In the genomic region with DNA sequence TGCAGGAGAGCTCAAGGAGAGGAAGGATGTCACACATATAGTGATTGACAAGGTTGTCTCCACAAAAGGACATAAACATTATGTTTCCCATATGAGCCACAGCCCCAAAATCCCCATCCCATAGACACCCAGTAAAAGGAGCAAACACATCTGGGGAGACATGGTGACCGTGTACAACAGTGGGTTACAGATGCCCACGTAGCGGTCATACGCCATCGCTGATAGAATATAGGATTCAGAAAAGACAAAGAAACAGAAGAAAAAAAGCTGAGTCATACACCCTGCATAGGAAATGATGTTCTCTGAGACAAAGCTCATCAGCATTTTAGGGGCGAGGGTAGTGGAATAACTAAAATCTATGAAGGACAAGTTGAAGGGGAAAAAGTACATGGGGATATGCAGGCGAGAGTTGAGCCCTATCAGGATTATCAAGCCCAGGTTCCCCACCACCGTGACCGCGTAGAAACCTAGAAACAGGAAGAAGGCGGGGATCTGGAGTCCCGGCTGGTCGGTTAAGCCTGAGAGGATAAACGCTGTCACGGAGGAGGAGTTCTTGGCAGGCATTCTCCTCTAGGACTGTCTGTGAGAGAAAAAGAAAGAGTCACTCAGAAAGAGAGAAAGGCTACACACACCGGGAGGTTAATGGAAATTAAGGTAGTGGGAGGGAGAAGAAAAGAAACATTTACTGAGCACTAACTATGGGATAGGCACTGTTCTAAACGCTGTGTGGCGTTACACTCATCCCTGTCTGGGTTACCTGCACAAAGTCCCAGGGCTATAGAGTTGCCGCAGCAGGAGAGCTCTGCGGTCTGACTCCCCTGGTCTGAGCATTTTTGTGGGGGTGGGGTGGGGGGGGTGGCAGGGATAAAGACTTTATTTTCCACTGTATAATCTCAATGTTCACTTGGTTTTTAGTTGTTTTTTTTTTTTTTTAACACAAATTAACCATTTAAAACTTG, we compare ENCODE assay signal across 1 cellular context.
TF ChIP-seq lines count a peak whose summit lies in the region.

No MANE protein-coding gene starts in this region.

TF ChIP-seq in K562, 482 proteins besides CTCF, POLR2A, EP300 and RAD21 (continued from another document and continues in another):
- TF ChIP-seq, protein P1, sequence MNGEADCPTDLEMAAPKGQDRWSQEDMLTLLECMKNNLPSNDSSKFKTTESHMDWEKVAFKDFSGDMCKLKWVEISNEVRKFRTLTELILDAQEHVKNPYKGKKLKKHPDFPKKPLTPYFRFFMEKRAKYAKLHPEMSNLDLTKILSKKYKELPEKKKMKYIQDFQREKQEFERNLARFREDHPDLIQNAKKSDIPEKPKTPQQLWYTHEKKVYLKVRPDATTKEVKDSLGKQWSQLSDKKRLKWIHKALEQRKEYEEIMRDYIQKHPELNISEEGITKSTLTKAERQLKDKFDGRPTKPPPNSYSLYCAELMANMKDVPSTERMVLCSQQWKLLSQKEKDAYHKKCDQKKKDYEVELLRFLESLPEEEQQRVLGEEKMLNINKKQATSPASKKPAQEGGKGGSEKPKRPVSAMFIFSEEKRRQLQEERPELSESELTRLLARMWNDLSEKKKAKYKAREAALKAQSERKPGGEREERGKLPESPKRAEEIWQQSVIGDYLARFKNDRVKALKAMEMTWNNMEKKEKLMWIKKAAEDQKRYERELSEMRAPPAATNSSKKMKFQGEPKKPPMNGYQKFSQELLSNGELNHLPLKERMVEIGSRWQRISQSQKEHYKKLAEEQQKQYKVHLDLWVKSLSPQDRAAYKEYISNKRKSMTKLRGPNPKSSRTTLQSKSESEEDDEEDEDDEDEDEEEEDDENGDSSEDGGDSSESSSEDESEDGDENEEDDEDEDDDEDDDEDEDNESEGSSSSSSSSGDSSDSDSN (IDR thresholded peaks at IDR 0.05; ENCODE audit: borderline replicate concordance in 1 of 2, low read depth in 2 of 2, low read length in 2 of 2): 0 out of 4 replicates have a peak, but pooled peaks of 1 of the 2 experiments have one; percentile 29
- TF ChIP-seq SMAD4 (CRISPR knock-in tag; conservative IDR thresholded peaks at IDR 0.05) (no peak; the same call in 1 of the 2 replicates), THAP7 (CRISPR knock-in tag; IDR thresholded peaks at IDR 0.05) (no peak), BRD4 (IDR thresholded peaks at IDR 0.05) (no peak), ZNF140 (CRISPR knock-in tag; IDR thresholded peaks at IDR 0.05) (no peak), NR2C1 (IDR thresholded peaks at IDR 0.05) (no peak), NR2C1 (tag; IDR thresholded peaks at IDR 0.05) (no peak), TBP (optimal IDR thresholded peaks at IDR 0.05; ENCODE audit: low read depth, low read length) (no peak), AFF1 (IDR thresholded peaks at IDR 0.05; ENCODE audit: low read depth in 1 of 2, partially characterized antibody in 2 of 2) (peak in 1 of 2 experiments; percentile 36), MTA3 (IDR thresholded peaks at IDR 0.05; ENCODE audit: borderline replicate concordance) (0 out of 2 replicates have a peak, but pooled peaks have one; percentile 32), DPF2 (IDR thresholded peaks at IDR 0.05) (peak; percentile 81), RCOR1 (IDR thresholded peaks at IDR 0.05; ENCODE audit: borderline replicate concordance in 1 of 2, low read depth in 2 of 2, low read length in 2 of 2) (0 out of 4 replicates have a peak, but pooled peaks of 1 of the 2 experiments have one; percentile 2), EP400 (IDR thresholded peaks at IDR 0.05) (peak; percentile 37), XRCC3 (IDR thresholded peaks at IDR 0.05) (no peak), YBX1 (IDR thresholded peaks at IDR 0.05) (no peak), HNRNPK (IDR thresholded peaks at IDR 0.05; ENCODE audit: low read depth, low read length, poor library complexity, severe bottlenecking) (no peak), SRF (CRISPR knock-in tag; IDR thresholded peaks at IDR 0.05) (no peak), DNMT1 (IDR thresholded peaks at IDR 0.05) (no peak), SNIP1 (IDR thresholded peaks at IDR 0.05; ENCODE audit: low read depth) (no peak), ZNF444 (CRISPR knock-in tag; IDR thresholded peaks at IDR 0.05) (no peak), ETV5 (CRISPR knock-in tag; IDR thresholded peaks at IDR 0.05; ENCODE audit: low read depth) (no peak), NFE2L1 (tag; IDR thresholded peaks at IDR 0.05; ENCODE audit: borderline replicate concordance, low read depth) (peak; percentile 98), AFF4 (CRISPR knock-in tag; IDR thresholded peaks at IDR 0.05) (no peak), ZNF134 (CRISPR knock-in tag; conservative IDR thresholded peaks at IDR 0.05) (no peak), HES1 (IDR thresholded peaks at IDR 0.05; ENCODE audit: low read depth) (no peak), PML (IDR thresholded peaks at IDR 0.05; ENCODE audit: low read length) (peak; percentile 34; the same call in 1 of the 2 replicates), ZNF23 (CRISPR knock-in tag; IDR thresholded peaks at IDR 0.05) (no peak), ZEB2 (IDR thresholded peaks at IDR 0.05) (no peak; the same call in 1 of the 2 replicates), ZNF512 (tag; IDR thresholded peaks at IDR 0.05) (no peak), PCBP2 (IDR thresholded peaks at IDR 0.05; ENCODE audit: low read depth, low read length, poor library complexity, severe bottlenecking) (no peak)
- TF ChIP-seq, protein P2, sequence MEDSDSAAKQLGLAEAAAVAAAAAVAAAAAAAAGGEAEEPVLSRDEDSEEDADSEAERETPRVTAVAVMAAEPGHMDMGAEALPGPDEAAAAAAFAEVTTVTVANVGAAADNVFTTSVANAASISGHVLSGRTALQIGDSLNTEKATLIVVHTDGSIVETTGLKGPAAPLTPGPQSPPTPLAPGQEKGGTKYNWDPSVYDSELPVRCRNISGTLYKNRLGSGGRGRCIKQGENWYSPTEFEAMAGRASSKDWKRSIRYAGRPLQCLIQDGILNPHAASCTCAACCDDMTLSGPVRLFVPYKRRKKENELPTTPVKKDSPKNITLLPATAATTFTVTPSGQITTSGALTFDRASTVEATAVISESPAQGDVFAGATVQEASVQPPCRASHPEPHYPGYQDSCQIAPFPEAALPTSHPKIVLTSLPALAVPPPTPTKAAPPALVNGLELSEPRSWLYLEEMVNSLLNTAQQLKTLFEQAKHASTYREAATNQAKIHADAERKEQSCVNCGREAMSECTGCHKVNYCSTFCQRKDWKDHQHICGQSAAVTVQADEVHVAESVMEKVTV (CRISPR knock-in tag; IDR thresholded peaks at IDR 0.05): 0 out of 2 replicates have a peak, but pooled peaks have one; percentile 8
- TF ChIP-seq, protein P3, sequence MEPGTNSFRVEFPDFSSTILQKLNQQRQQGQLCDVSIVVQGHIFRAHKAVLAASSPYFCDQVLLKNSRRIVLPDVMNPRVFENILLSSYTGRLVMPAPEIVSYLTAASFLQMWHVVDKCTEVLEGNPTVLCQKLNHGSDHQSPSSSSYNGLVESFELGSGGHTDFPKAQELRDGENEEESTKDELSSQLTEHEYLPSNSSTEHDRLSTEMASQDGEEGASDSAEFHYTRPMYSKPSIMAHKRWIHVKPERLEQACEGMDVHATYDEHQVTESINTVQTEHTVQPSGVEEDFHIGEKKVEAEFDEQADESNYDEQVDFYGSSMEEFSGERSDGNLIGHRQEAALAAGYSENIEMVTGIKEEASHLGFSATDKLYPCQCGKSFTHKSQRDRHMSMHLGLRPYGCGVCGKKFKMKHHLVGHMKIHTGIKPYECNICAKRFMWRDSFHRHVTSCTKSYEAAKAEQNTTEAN (CRISPR knock-in tag; IDR thresholded peaks at IDR 0.05): no peak
- TF ChIP-seq, protein P4, sequence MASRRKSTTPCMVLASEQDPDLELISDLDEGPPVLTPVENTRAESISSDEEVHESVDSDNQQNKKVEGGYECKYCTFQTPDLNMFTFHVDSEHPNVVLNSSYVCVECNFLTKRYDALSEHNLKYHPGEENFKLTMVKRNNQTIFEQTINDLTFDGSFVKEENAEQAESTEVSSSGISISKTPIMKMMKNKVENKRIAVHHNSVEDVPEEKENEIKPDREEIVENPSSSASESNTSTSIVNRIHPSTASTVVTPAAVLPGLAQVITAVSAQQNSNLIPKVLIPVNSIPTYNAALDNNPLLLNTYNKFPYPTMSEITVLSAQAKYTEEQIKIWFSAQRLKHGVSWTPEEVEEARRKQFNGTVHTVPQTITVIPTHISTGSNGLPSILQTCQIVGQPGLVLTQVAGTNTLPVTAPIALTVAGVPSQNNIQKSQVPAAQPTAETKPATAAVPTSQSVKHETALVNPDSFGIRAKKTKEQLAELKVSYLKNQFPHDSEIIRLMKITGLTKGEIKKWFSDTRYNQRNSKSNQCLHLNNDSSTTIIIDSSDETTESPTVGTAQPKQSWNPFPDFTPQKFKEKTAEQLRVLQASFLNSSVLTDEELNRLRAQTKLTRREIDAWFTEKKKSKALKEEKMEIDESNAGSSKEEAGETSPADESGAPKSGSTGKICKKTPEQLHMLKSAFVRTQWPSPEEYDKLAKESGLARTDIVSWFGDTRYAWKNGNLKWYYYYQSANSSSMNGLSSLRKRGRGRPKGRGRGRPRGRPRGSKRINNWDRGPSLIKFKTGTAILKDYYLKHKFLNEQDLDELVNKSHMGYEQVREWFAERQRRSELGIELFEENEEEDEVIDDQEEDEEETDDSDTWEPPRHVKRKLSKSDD (conservative IDR thresholded peaks at IDR 0.05; ENCODE audit: low read length): no peak
